ENCODE assay signal across 15 cellular contexts in the genomic region with DNA sequence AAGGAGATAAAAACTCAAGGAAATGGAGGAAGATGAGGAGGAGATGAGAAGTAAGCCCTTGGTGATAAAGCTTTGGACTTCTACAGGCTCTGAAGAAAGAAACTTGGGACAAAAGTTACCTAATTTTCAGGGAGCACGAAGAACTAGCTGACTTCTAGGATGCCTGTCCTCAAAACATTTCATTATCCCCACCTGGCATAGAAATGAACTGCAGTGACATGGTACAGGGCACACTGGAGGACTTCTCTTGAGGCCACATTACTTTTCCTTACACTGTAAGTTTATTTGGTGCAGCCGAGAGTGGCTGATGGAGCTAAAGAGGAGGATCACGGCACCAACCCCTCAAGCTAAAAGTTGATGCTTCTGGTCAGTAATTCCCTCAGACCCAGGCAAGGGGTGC.
A peak's percentile ranks its signal among the peaks of the same experiment; 100 is the strongest.
DNase-seq lines count a peak whose midpoint lies in the region; ATAC-seq and TF ChIP-seq lines count a peak whose summit lies in the region.
"Had no signal": no experiment of that assay in that cellular context is flagged by ENCODE, and none has a peak within 500 bp of the region (broad histone marks: within the 10 kb centered on the region; RNA-seq: fewer than 3 reads in every experiment).

No MANE protein-coding gene starts in this region.

- no peaks in the 10 kb centered on the region for H3K27me3 Mint-ChIP-seq in natural killer cell (ENCODE audit: low read depth in 2 of 2)
- H3K27me3 Mint-ChIP-seq in natural killer cell treated with Interleukin-12 subunit alpha and Interleukin-12 subunit beta and Interleukin-15 and Interleukin-18, amount 100 ng/mL, for 72 hours: no peaks in the 10 kb centered on the region
- peaks cover 5 to 10% (median 7%) of the 10 kb centered on the region in 3 donors for H3K27me3 Mint-ChIP-seq in immature natural killer cell (ENCODE audit: low read depth in 3 of 3)
- H3K27me3 Mint-ChIP-seq: CD4-positive, CD25-positive, alpha-beta regulatory T cell had no signal

- peaks cover 0 to 2% (median 0%) of the 10 kb centered on the region in 4 donors for H3K9me3 ChIP-seq in sigmoid colon

- H3K4me3 ChIP-seq in Jurkat, Clone E6-1 (ENCODE audit: low read length): peak overlapping the region; percentile 10; the same call in 1 of the 2 replicates
- H3K4me3 ChIP-seq in sigmoid colon: no peak overlapping the region
- H3K4me3 ChIP-seq: GM12878 had no signal

- 77 to 78% methylated on average over 3 of the region's 3 CpGs for WGBS in sigmoid colon, 2 donors

- TF ChIP-seq CTCF in natural killer cell (IDR thresholded peaks at IDR 0.05): no peak
- TF ChIP-seq CTCF in sigmoid colon (IDR thresholded peaks at IDR 0.05): no peak

- H3K36me3 Mint-ChIP-seq in natural killer cell: peaks cover 6% of the 10 kb centered on the region
- H3K36me3 Mint-ChIP-seq in natural killer cell treated with Interleukin-12 subunit alpha and Interleukin-12 subunit beta and Interleukin-15 and Interleukin-18, amount 100 ng/mL, for 72 hours: no peaks in the 10 kb centered on the region
- peaks cover 0 to 5% (median 4%) of the 10 kb centered on the region in 3 donors for H3K36me3 Mint-ChIP-seq in immature natural killer cell
- H3K36me3 Mint-ChIP-seq: CD4-positive, CD25-positive, alpha-beta regulatory T cell had no signal

- H3K27me3 ChIP-seq in sigmoid colon: no peaks in the 10 kb centered on the region

- no peak for TF ChIP-seq POLR2A in sigmoid colon (IDR thresholded peaks at IDR 0.05)

- H3K4me1 Mint-ChIP-seq in natural killer cell: peaks cover 9 to 13% of the 10 kb centered on the region in 2 donors
- peaks cover 16 to 19% of the 10 kb centered on the region in 2 donors for H3K4me1 Mint-ChIP-seq in natural killer cell treated with Interleukin-12 subunit alpha and Interleukin-12 subunit beta and Interleukin-15 and Interleukin-18, amount 100 ng/mL, for 72 hours (ENCODE audit: low read depth in 2 of 2)
- H3K4me1 Mint-ChIP-seq in immature natural killer cell: peaks cover 34 to 40% of the 10 kb centered on the region in 2 donors

- H3K27ac ChIP-seq in sigmoid colon: no peak overlapping the region

- H3K9me3 Mint-ChIP-seq in natural killer cell: no peaks in the 10 kb centered on the region
- H3K9me3 Mint-ChIP-seq in natural killer cell treated with Interleukin-12 subunit alpha and Interleukin-12 subunit beta and Interleukin-15 and Interleukin-18, amount 100 ng/mL, for 72 hours: peaks cover 4% of the 10 kb centered on the region
- peaks cover 0 to 6% (median 0%) of the 10 kb centered on the region in 6 donors for H3K9me3 Mint-ChIP-seq in immature natural killer cell

- no peak for DNase-seq in natural killer cell
- no peak for DNase-seq in natural killer cell treated with Interleukin-12 subunit alpha and Interleukin-12 subunit beta and Interleukin-15 and Interleukin-18, amount 100 ng/mL, for 72 hours (ENCODE audit: low spot score)
- DNase-seq in Jurkat, Clone E6-1 (ENCODE audit: low read depth, low spot score): no peak
- no peak for DNase-seq in immature natural killer cell
- no peak for DNase-seq in sigmoid colon
- DNase-seq in cerebellar cortex (ENCODE audit: low spot score): no peak
- DNase-seq in middle frontal gyrus (ENCODE audit: extremely low spot score, low spot score): no peak
- DNase-seq: ACHN, GOT3, KBM-7, NCI-H1436, NCI-H2029 treated with DMSO at 0.1 percent for 48 hours had no signal

- H3K4me3 Mint-ChIP-seq in natural killer cell (peak overlapping the region; percentile 40), immature natural killer cell (peak overlapping the region in 4 of 5 donors; percentile 74 to 82 (median 82))
- no peak overlapping the region for H3K4me3 Mint-ChIP-seq in natural killer cell treated with Interleukin-12 subunit alpha and Interleukin-12 subunit beta and Interleukin-15 and Interleukin-18, amount 100 ng/mL, for 72 hours

- ATAC-seq in natural killer cell: peak in 2 of 3 donors; percentile 10 to 13
- no peak for ATAC-seq in natural killer cell treated with Interleukin-12 subunit alpha and Interleukin-12 subunit beta and Interleukin-15 and Interleukin-18, amount 100 ng/mL, for 72 hours
- ATAC-seq: GM12878, Panc1 had no signal

- intact Hi-C loops in natural killer cell (cut with micrococcal nuclease) (no loop called here), sigmoid colon (cut with DNase I) (no loop called here)

- H3K4me1 ChIP-seq in sigmoid colon: no peaks in the 10 kb centered on the region

- no peaks in the 10 kb centered on the region for H3K36me3 ChIP-seq in sigmoid colon

- H3K27ac Mint-ChIP-seq in natural killer cell: peak overlapping the region in 1 of 2 donors; percentile 59
- H3K27ac Mint-ChIP-seq in natural killer cell treated with Interleukin-12 subunit alpha and Interleukin-12 subunit beta and Interleukin-15 and Interleukin-18, amount 100 ng/mL, for 72 hours: no peak overlapping the region
- H3K27ac Mint-ChIP-seq in immature natural killer cell: peak overlapping the region; percentile 57 to 93 (median 88)

- TF ChIP-seq EP300 in sigmoid colon (IDR thresholded peaks at IDR 0.05): no peak

Comparison
In these comparisons a context has a peak if more than half of its experiments do, and no peak if none do; other contexts are left out.
1. ATAC-seq: peak in natural killer cell (2 of 3); none in natural killer cell treated with Interleukin-12 subunit alpha and Interleukin-12 subunit beta and Interleukin-15 and Interleukin-18, amount 100 ng/mL, for 72 hours (0 of 2).
2. H3K27ac Mint-ChIP-seq: peak in immature natural killer cell (6 of 6); none in natural killer cell treated with Interleukin-12 subunit alpha and Interleukin-12 subunit beta and Interleukin-15 and Interleukin-18, amount 100 ng/mL, for 72 hours (0 of 2).